Comparison of ENCODE assay signal across 1 cellular context in genomic region chr4:3266076-3266475, GRCh38.
TF ChIP-seq lines count a peak whose summit lies in the region.

No MANE protein-coding gene starts in this region.

TF ChIP-seq in HepG2, 621 proteins besides CTCF, POLR2A, EP300 and RAD21:
- no peak for TF ChIP-seq CAMTA2 (CRISPR knock-in tag; IDR thresholded peaks at IDR 0.05; ENCODE audit: borderline replicate concordance)
- no peak for TF ChIP-seq ZSCAN25 (CRISPR knock-in tag; IDR thresholded peaks at IDR 0.05)
- TF ChIP-seq ZNF530 (CRISPR knock-in tag; IDR thresholded peaks at IDR 0.05; ENCODE audit: low read depth), result no peak
- TF ChIP-seq, protein P1, sequence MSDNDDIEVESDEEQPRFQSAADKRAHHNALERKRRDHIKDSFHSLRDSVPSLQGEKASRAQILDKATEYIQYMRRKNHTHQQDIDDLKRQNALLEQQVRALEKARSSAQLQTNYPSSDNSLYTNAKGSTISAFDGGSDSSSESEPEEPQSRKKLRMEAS (IDR thresholded peaks at IDR 0.05), result peak; percentile 37; the same call in 1 of the 2 replicates
- TF ChIP-seq LCORL (IDR thresholded peaks at IDR 0.05), result no peak
- no peak for TF ChIP-seq LCORL (CRISPR knock-in tag; IDR thresholded peaks at IDR 0.05)
- no peak for TF ChIP-seq SMARCC2 (IDR thresholded peaks at IDR 0.05)
- no peak for TF ChIP-seq ZSCAN9 (CRISPR knock-in tag; IDR thresholded peaks at IDR 0.05; ENCODE audit: borderline replicate concordance)
- TF ChIP-seq ZSCAN29 (CRISPR knock-in tag; conservative IDR thresholded peaks at IDR 0.05), result no peak
- no peak for TF ChIP-seq ZNF850 (CRISPR knock-in tag; conservative IDR thresholded peaks at IDR 0.05)
- TF ChIP-seq AKAP8 (CRISPR knock-in tag; IDR thresholded peaks at IDR 0.05), result no peak
- 0 out of 2 replicates have a peak, but pooled peaks have one; percentile 24 for TF ChIP-seq MYC (CRISPR knock-in tag; IDR thresholded peaks at IDR 0.05; ENCODE audit: borderline replicate concordance)
- peak; percentile 40 for TF ChIP-seq ZNF687 (CRISPR knock-in tag; IDR thresholded peaks at IDR 0.05)
- TF ChIP-seq KLF16 (CRISPR knock-in tag; IDR thresholded peaks at IDR 0.05), result no peak
- no peak for TF ChIP-seq SMC3 (IDR thresholded peaks at IDR 0.05; ENCODE audit: low read length)
- TF ChIP-seq DNMT3B (CRISPR knock-in tag; conservative IDR thresholded peaks at IDR 0.05), result no peak
- TF ChIP-seq PRMT3 (CRISPR knock-in tag; IDR thresholded peaks at IDR 0.05; ENCODE audit: borderline replicate concordance, low read depth), result no peak
